ENCODE assay signal across 18 cellular contexts in genomic region chr5:168836603-168837245, GRCh38.
"Had no signal": no experiment of that assay in that cellular context is flagged by ENCODE, and none has a peak within 500 bp of the region (broad histone marks: within the 10 kb centered on the region; RNA-seq: fewer than 3 reads in every experiment).

No MANE protein-coding gene starts in this region.

- H3K4me1 Mint-ChIP-seq: activated B cell treated with CpG ODN at 0.5 μM for 24 hours, T-helper 17 cell had no signal

- DNase-seq: activated B cell treated with CpG ODN at 0.5 μM for 24 hours; anterior cingulate cortex; brain microvascular endothelial cell; cortex of kidney; effector CD4-positive, alpha-beta T cell; islet precursor cell; midbrain; pancreas; SJCRH30; spleen; stimulated activated CD4-positive, alpha-beta T cell treated with anti-CD3 and anti-CD28 coated beads, Interleukin-2, amount 100 ng/mL, for 24 hours; stimulated activated naive B cell treated with anti-CD40 and anti-IgM and Interleukin-4, amounts not matched to agents 10 μg/mL and 1 μg/mL and 100 μg/mL, for 72 hours; T-helper 17 cell; trophoblast cell had no signal

- H3K36me3 Mint-ChIP-seq: stimulated activated naive B cell treated with anti-CD40 and anti-IgM and Interleukin-4, amounts not matched to agents 10 μg/mL and 1 μg/mL and 100 μg/mL, for 72 hours had no signal

- ATAC-seq: left lobe of liver; pancreas; sciatic nerve; stimulated activated naive B cell treated with anti-CD40 and anti-IgM and Interleukin-4, amounts not matched to agents 10 μg/mL and 1 μg/mL and 100 μg/mL, for 72 hours; T-helper 17 cell had no signal

- H3K27me3 Mint-ChIP-seq: activated B cell treated with CpG ODN at 0.5 μM for 24 hours had no signal

- H3K9me3 Mint-ChIP-seq: activated B cell treated with CpG ODN at 0.5 μM for 24 hours; stimulated activated naive B cell treated with anti-CD40 and anti-IgM and Interleukin-4, amounts not matched to agents 10 μg/mL and 1 μg/mL and 100 μg/mL, for 72 hours had no signal

- H3K4me1 ChIP-seq: pancreas, SJCRH30, spleen, suprapubic skin had no signal

- H3K9me3 ChIP-seq: esophagus muscularis mucosa, pancreas, SJCRH30, spleen, suprapubic skin had no signal

- H3K4me3 Mint-ChIP-seq: activated B cell treated with CpG ODN at 0.5 μM for 24 hours; stimulated activated naive B cell treated with anti-CD40 and anti-IgM and Interleukin-4, amounts not matched to agents 10 μg/mL and 1 μg/mL and 100 μg/mL, for 72 hours; T-helper 17 cell had no signal

- H3K4me3 ChIP-seq: esophagus muscularis mucosa, pancreas, SJCRH30, spleen, suprapubic skin had no signal

- H3K27ac Mint-ChIP-seq: activated B cell treated with CpG ODN at 0.5 μM for 24 hours; stimulated activated naive B cell treated with anti-CD40 and anti-IgM and Interleukin-4, amounts not matched to agents 10 μg/mL and 1 μg/mL and 100 μg/mL, for 72 hours; T-helper 17 cell had no signal

- H3K36me3 ChIP-seq: brain microvascular endothelial cell, esophagus muscularis mucosa, pancreas, SJCRH30, spleen, suprapubic skin had no signal
